ENCODE assay signal across 12 cellular contexts in genomic region chr1:11690132-11690668, GRCh38. TPM values are rescaled to one million over a fixed set of nuclear protein-coding genes. Genes with fewer than 3 reads are reported as not detected.
DNase-seq lines count a peak whose midpoint lies in the region; ATAC-seq and TF ChIP-seq lines count a peak whose summit lies in the region.
"Had no signal": no experiment of that assay in that cellular context is flagged by ENCODE, and none has a peak within 500 bp of the region (broad histone marks: within the 10 kb centered on the region; RNA-seq: fewer than 3 reads in every experiment).

No MANE protein-coding gene starts in this region.

- H3K9me3 Mint-ChIP-seq in Caco-2 (ENCODE audit: unreplicated experiment) (no peaks in the 10 kb centered on the region), WTC11 (no peaks in the 10 kb centered on the region), memory B cell (no peaks in the 10 kb centered on the region)
- no peaks in the 10 kb centered on the region for H3K9me3 Mint-ChIP-seq in activated CD4-positive, alpha-beta T cell treated with anti-CD3 and anti-CD28 coated beads, Interleukin-2, amount 10 ng/mL, durations not matched to agents 24 days and 14 days

- DNase-seq in A673 (ENCODE audit: low spot score) (no peak), Caco-2 (no peak), WTC11 (ENCODE audit: low spot score) (no peak), memory B cell (ENCODE audit: low spot score in 2 of 2) (no peak), NCI-H345 (lab: John Stamatoyannopoulos, UW) (no peak), LoVo (ENCODE audit: low spot score) (no peak), NCI-H82 (lab: John Stamatoyannopoulos, UW) (no peak)
- no peak for DNase-seq in activated CD4-positive, alpha-beta T cell treated with anti-CD3 and anti-CD28 coated beads, Interleukin-2, amount 10 ng/mL, durations not matched to agents 24 days and 14 days
- DNase-seq: DMS 273 treated with DMSO at 0.1 percent for 48 hours; stimulated activated CD4-positive, alpha-beta T cell treated with anti-CD3 and anti-CD28 coated beads, Interleukin-4, amount 100 ng/mL, for 24 hours; tibial artery had no signal

- H3K27me3 ChIP-seq in A673 (replicated peaks; ENCODE audit: insufficient read depth, low read depth, low read length, poor library complexity), result peaks cover 9% of the 10 kb centered on the region
- H3K27me3 ChIP-seq in Caco-2 (replicated peaks; ENCODE audit: control insufficient read depth, insufficient read depth, low read length), result no peaks in the 10 kb centered on the region; the same call in 1 of the 2 replicates

- no peak overlapping the region for H3K27ac ChIP-seq in A673 (ENCODE audit: low read depth, low read length, poor library complexity, severe bottlenecking)
- H3K27ac ChIP-seq: neutrophil, tibial artery had no signal

- H3K36me3 Mint-ChIP-seq in Caco-2 (ENCODE audit: insufficient read depth, unreplicated experiment) (no peaks in the 10 kb centered on the region), WTC11 (peaks cover 15% of the 10 kb centered on the region), memory B cell (no peaks in the 10 kb centered on the region)
- peaks cover 1% of the 10 kb centered on the region for H3K36me3 Mint-ChIP-seq in activated CD4-positive, alpha-beta T cell treated with anti-CD3 and anti-CD28 coated beads, Interleukin-2, amount 10 ng/mL, durations not matched to agents 24 days and 14 days (ENCODE audit: low read depth)

- H3K4me1 Mint-ChIP-seq in Caco-2 (ENCODE audit: low read depth, unreplicated experiment) (peaks cover 13% of the 10 kb centered on the region), WTC11 (peaks cover 63% of the 10 kb centered on the region), memory B cell (peaks cover 21% of the 10 kb centered on the region)
- peaks cover 14% of the 10 kb centered on the region for H3K4me1 Mint-ChIP-seq in activated CD4-positive, alpha-beta T cell treated with anti-CD3 and anti-CD28 coated beads, Interleukin-2, amount 10 ng/mL, durations not matched to agents 24 days and 14 days

- H3K36me3 ChIP-seq in A673 (ENCODE audit: insufficient read depth, low read length, poor library complexity, severe bottlenecking) (no peaks in the 10 kb centered on the region), Caco-2 (ENCODE audit: control insufficient read depth, insufficient read depth, low read length) (no peaks in the 10 kb centered on the region)
- H3K36me3 ChIP-seq: neutrophil, tibial artery had no signal

- peaks cover 25% of the 10 kb centered on the region for H3K27me3 Mint-ChIP-seq in Caco-2 (ENCODE audit: insufficient read depth, unreplicated experiment)
- H3K27me3 Mint-ChIP-seq in WTC11 (ENCODE audit: low read depth), result no peaks in the 10 kb centered on the region
- H3K27me3 Mint-ChIP-seq in memory B cell, result peaks cover 38% of the 10 kb centered on the region
- peaks cover 56% of the 10 kb centered on the region for H3K27me3 Mint-ChIP-seq in activated CD4-positive, alpha-beta T cell treated with anti-CD3 and anti-CD28 coated beads, Interleukin-2, amount 10 ng/mL, durations not matched to agents 24 days and 14 days

- H3K9me3 ChIP-seq in A673 (ENCODE audit: low read depth, low read length, poor library complexity, severe bottlenecking) (no peaks in the 10 kb centered on the region), Caco-2 (no peaks in the 10 kb centered on the region)
- H3K9me3 ChIP-seq: neutrophil, tibial artery had no signal

- no peak for ATAC-seq in WTC11
- ATAC-seq in memory B cell (ENCODE audit: low read depth), result peak; percentile 50

- H3K4me3 Mint-ChIP-seq in Caco-2 (ENCODE audit: unreplicated experiment) (peak overlapping the region; percentile 77), WTC11 (peak overlapping the region; percentile 85), memory B cell (peak overlapping the region; percentile 49)
- H3K4me3 Mint-ChIP-seq in activated CD4-positive, alpha-beta T cell treated with anti-CD3 and anti-CD28 coated beads, Interleukin-2, amount 10 ng/mL, durations not matched to agents 24 days and 14 days, result no peak overlapping the region

- peaks cover 32% of the 10 kb centered on the region for H3K4me1 ChIP-seq in A673 (ENCODE audit: insufficient read depth, low read length, poor library complexity, severe bottlenecking)
- peaks cover 8% of the 10 kb centered on the region; the same call in 1 of the 2 replicates for H3K4me1 ChIP-seq in Caco-2

- intact Hi-C loops in A673 (cut with micrococcal nuclease; ENCODE audit: unreplicated experiment), result no loop called here
- intact Hi-C loops in Caco-2 (cut with micrococcal nuclease; ENCODE audit: unreplicated experiment), result loop anchor here (2.0 kb wide), 1 partner anchor 25 kb away; the partner anchor contains the start of gene FBXO6
- intact Hi-C loops in activated CD4-positive, alpha-beta T cell treated with anti-CD3 and anti-CD28 coated beads, Interleukin-2, amount 10 ng/mL, durations not matched to agents 24 days and 14 days (cut with micrococcal nuclease), result no loop called here

- CTCF ChIA-PET in A673 (lab: Charles Lee) (interaction anchor here (1.3 kb wide), 1 partner anchor 21 kb away, joined by 6 read pairs; no protein-coding TSS in a partner anchor), Caco-2 (lab: Charles Lee) (interaction anchor here (1.0 to 1.8 kb wide), 2 partner anchors 26 to 37 kb away, joined by 3 to 7 read pairs; partner anchors contain the start of gene FBXO6), WTC11 (lab: Charles Lee) (interaction anchor here (0.6 to 2.9 kb wide), 14 partner anchors 9 to 219 kb away, joined by 3 to 21 read pairs (median 5); partner anchors contain the start of genes FBXO6 and MAD2L2)

- H3K27ac Mint-ChIP-seq in Caco-2 (ENCODE audit: unreplicated experiment), result no peak overlapping the region
- peak overlapping the region; percentile 94 for H3K27ac Mint-ChIP-seq in WTC11
- no peak overlapping the region for H3K27ac Mint-ChIP-seq in memory B cell
- H3K27ac Mint-ChIP-seq in activated CD4-positive, alpha-beta T cell treated with anti-CD3 and anti-CD28 coated beads, Interleukin-2, amount 10 ng/mL, durations not matched to agents 24 days and 14 days, result no peak overlapping the region

- TF ChIP-seq CTCF in A673 (conservative IDR thresholded peaks at IDR 0.05; ENCODE audit: low read depth, low read length), result no peak
- no peak for TF ChIP-seq CTCF in Caco-2 (IDR thresholded peaks at IDR 0.05; ENCODE audit: insufficient read depth in 1 of 2, low read depth in 1 of 2, low read length in 1 of 2, severe bottlenecking in 1 of 2, unreplicated experiment in 1 of 2)
- TF ChIP-seq CTCF in WTC11 (IDR thresholded peaks at IDR 0.05), result no peak

- H3K4me3 ChIP-seq in A673 (ENCODE audit: low read depth, low read length, poor library complexity, severe bottlenecking), result peak overlapping the region; percentile 61
- H3K4me3 ChIP-seq in Caco-2 (ENCODE audit: low read depth, low read length), result peak overlapping the region; percentile 42

- POLR2A ChIA-PET in A673 (lab: Charles Lee; ENCODE audit: low non-redundant PET), result no interaction called here
- POLR2A ChIA-PET in Caco-2 (lab: Charles Lee), result interaction anchor here (0.5 kb wide), 1 partner anchor 37 kb away, joined by 7 read pairs; no protein-coding TSS in a partner anchor
- POLR2A ChIA-PET in WTC11 (lab: Charles Lee), result interaction anchor here (0.6 to 4.4 kb wide), 6 partner anchors 8 to 95 kb away, joined by 3 to 52 read pairs (median 6); partner anchors contain the start of genes FBXO6 and MAD2L2

- no TSS peak for BruUV-seq in A673 (replicated peaks; lab: Mats Ljungman, UMichigan)
- no TSS peak for BruUV-seq in Caco-2 (replicated peaks; lab: Mats Ljungman, UMichigan)

TF ChIP-seq in WTC11, 78 proteins besides CTCF, POLR2A, EP300 and RAD21 (continues in another document):
- no peak for TF ChIP-seq GRHL2 (CRISPR knock-in tag; IDR thresholded peaks at IDR 0.05; ENCODE audit: insufficient replicate concordance, severe bottlenecking)

RNA-seq across cellular contexts. Expression of gene DRAXIN, which starts 1.3 kb away (rescaled TPM):
- total RNA-seq in A673 (2021) (5.5 and 6.7 TPM in 2 replicates), Caco-2 (2022) (0.05 TPM in 1 of 2 replicates, not detected in the other), WTC11 (2021) (12.0 to 13.4 TPM (median 13.3 TPM) in 3 replicates)
- not detected in 2 replicates for total RNA-seq in activated CD4-positive, alpha-beta T cell treated with anti-CD3 and anti-CD28 coated beads, Interleukin-2, amount 10 ng/mL, durations not matched to agents 24 days and 14 days

RNA-seq across cellular contexts. Expression of gene MAD2L2, which starts 9.3 kb away (rescaled TPM):
- total RNA-seq in A673 (2021) (134 and 155 TPM in 2 replicates), Caco-2 (2022) (45.2 and 49.9 TPM in 2 replicates), WTC11 (2021) (283 to 312 TPM (median 305 TPM) in 3 replicates)
- 80.1 and 81.5 TPM in 2 replicates for total RNA-seq in activated CD4-positive, alpha-beta T cell treated with anti-CD3 and anti-CD28 coated beads, Interleukin-2, amount 10 ng/mL, durations not matched to agents 24 days and 14 days

RNA-seq across cellular contexts. Expression of gene FBXO6, which starts 26.2 kb away (rescaled TPM):
- 2.6 and 4.5 TPM in 2 replicates for total RNA-seq in A673 (2021)
- total RNA-seq in Caco-2 (2022), result 9.1 and 9.7 TPM in 2 replicates
- 0.74 to 1.3 TPM (median 1.1 TPM) in 3 replicates for total RNA-seq in WTC11 (2021)
- 17.3 and 17.8 TPM in 2 replicates for total RNA-seq in activated CD4-positive, alpha-beta T cell treated with anti-CD3 and anti-CD28 coated beads, Interleukin-2, amount 10 ng/mL, durations not matched to agents 24 days and 14 days

RNA-seq across cellular contexts. Expression of gene FBXO44, which starts 35.5 kb away (rescaled TPM):
- 19.3 and 28.2 TPM in 2 replicates for total RNA-seq in A673 (2021)
- total RNA-seq in Caco-2 (2022), result 21.2 and 22.6 TPM in 2 replicates
- 34.9 to 45.6 TPM (median 40.6 TPM) in 3 replicates for total RNA-seq in WTC11 (2021)
- 20.6 and 25.4 TPM in 2 replicates for total RNA-seq in activated CD4-positive, alpha-beta T cell treated with anti-CD3 and anti-CD28 coated beads, Interleukin-2, amount 10 ng/mL, durations not matched to agents 24 days and 14 days

RNA-seq across cellular contexts. Expression of gene FBXO2, which starts 36.0 kb away (rescaled TPM):
- total RNA-seq in A673 (2021), result 0.61 TPM in 1 of 2 replicates, not detected in the other
- total RNA-seq in Caco-2 (2022), result 78.5 and 79.8 TPM in 2 replicates
- total RNA-seq in WTC11 (2021), result 58.2 to 68.2 TPM (median 63.7 TPM) in 3 replicates
- 0.76 and 1.0 TPM in 2 replicates for total RNA-seq in activated CD4-positive, alpha-beta T cell treated with anti-CD3 and anti-CD28 coated beads, Interleukin-2, amount 10 ng/mL, durations not matched to agents 24 days and 14 days
